Comparison of ENCODE assay signal across 12 cellular contexts in the genomic region with DNA sequence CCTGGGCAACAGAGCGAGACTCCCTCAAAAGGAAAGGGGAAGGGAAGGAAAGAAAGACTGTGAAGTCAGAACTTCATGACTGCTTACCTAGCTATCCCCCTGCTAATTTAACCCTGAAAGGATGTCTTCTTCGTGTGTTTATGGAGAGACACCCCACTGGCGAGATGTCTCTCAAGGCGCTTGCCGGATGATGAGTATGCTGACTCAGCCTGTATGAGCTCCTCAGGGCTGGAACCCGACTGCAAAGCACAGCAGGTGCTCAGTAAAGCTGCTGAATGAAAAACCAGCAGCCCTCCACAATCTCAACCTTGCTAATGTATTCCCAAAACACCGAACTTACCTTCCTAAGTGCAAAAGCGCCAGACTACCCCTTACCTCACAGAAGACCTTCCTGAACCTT. TPM values are rescaled to one million over a fixed set of nuclear protein-coding genes. Genes with fewer than 3 reads are reported as not detected.
A peak's percentile ranks its signal among the peaks of the same experiment; 100 is the strongest.
DNase-seq lines count a peak whose midpoint lies in the region; ATAC-seq, FAIRE-seq and TF ChIP-seq lines count a peak whose summit lies in the region.
"Had no signal": no experiment of that assay in that cellular context is flagged by ENCODE, and none has a peak within 500 bp of the region (broad histone marks: within the 10 kb centered on the region; RNA-seq: fewer than 3 reads in every experiment).

No MANE protein-coding gene starts in this region.

- no peak overlapping the region for H3K9ac ChIP-seq in GM12878 (ENCODE audit: control insufficient read depth, insufficient read depth, low read length)
- no peak overlapping the region for H3K9ac ChIP-seq in neural cell (ENCODE audit: low read length)

- H3K36me3 ChIP-seq in GM12878 (ENCODE audit: control insufficient read depth in 2 of 2, insufficient read depth in 2 of 2, low read length in 1 of 2) (peaks cover 0 to 11% of the 10 kb centered on the region in 2 experiments; a peak in 3 of 4 replicates), neural cell (ENCODE audit: insufficient read depth, low read length) (no peaks in the 10 kb centered on the region), small intestine (ENCODE audit: control insufficient read depth in 2 of 2, insufficient read depth in 2 of 2, low read length in 2 of 2) (peaks cover 1 to 2% of the 10 kb centered on the region in 2 donors)

- POLR2A ChIA-PET in activated CD8-positive, alpha-beta T cell treated with anti-CD3 and anti-CD28 coated beads, Interleukin-2, amount 10 ng/mL, durations not matched to agents 7 days and 5 days (lab: Charles Lee), result interaction anchor here (0.7 kb wide), 1 partner anchor 31 kb away, joined by 3 read pairs; no protein-coding TSS in a partner anchor
- POLR2A ChIA-PET in activated CD8-positive, alpha-beta T cell treated with anti-CD3 and anti-CD28 coated beads for 36 hours (lab: Charles Lee), result interaction anchor here (0.9 to 1.6 kb wide), 3 partner anchors 45 to 276 kb away, joined by 3 to 4 read pairs (median 3); no protein-coding TSS in a partner anchor
- POLR2A ChIA-PET in GM12878 (lab: Charles Lee), result interaction anchor here (0.9 to 1.0 kb wide), 2 partner anchors 10 to 12 kb away, joined by 4 to 5 read pairs; no protein-coding TSS in a partner anchor

- RAD21 ChIA-PET in GM12878 (lab: Charles Lee; ENCODE audit: unreplicated experiment), result interaction anchor here (0.7 kb wide), 1 partner anchor 62 kb away, joined by 3 read pairs; no protein-coding TSS in a partner anchor

- peaks cover 52% of the 10 kb centered on the region for H3K36me3 Mint-ChIP-seq in activated CD8-positive, alpha-beta T cell treated with anti-CD3 and anti-CD28 coated beads, Interleukin-2, amount 10 ng/mL, durations not matched to agents 7 days and 5 days (ENCODE audit: low read depth)
- H3K36me3 Mint-ChIP-seq in activated CD8-positive, alpha-beta T cell treated with anti-CD3 and anti-CD28 coated beads for 36 hours (ENCODE audit: low read depth), result peaks cover 40% of the 10 kb centered on the region
- peaks cover 40% of the 10 kb centered on the region for H3K36me3 Mint-ChIP-seq in HFFc6 (ENCODE audit: low read depth)

- intact Hi-C loops in activated CD8-positive, alpha-beta T cell treated with anti-CD3 and anti-CD28 coated beads for 36 hours (cut with micrococcal nuclease), result no loop called here
- intact Hi-C loops in GM12878 (cut with micrococcal nuclease; ENCODE audit: unreplicated experiment), result no loop called here

- H3K9me3 Mint-ChIP-seq in activated CD8-positive, alpha-beta T cell treated with anti-CD3 and anti-CD28 coated beads, Interleukin-2, amount 10 ng/mL, durations not matched to agents 7 days and 5 days (ENCODE audit: insufficient read depth), result peaks cover 5% of the 10 kb centered on the region
- peaks cover 9% of the 10 kb centered on the region for H3K9me3 Mint-ChIP-seq in activated CD8-positive, alpha-beta T cell treated with anti-CD3 and anti-CD28 coated beads for 36 hours
- H3K9me3 Mint-ChIP-seq in HFFc6, result peaks cover 27% of the 10 kb centered on the region

- CTCF ChIA-PET in activated CD8-positive, alpha-beta T cell treated with anti-CD3 and anti-CD28 coated beads, Interleukin-2, amount 10 ng/mL, durations not matched to agents 7 days and 5 days (lab: Charles Lee), result interaction anchor here (1.1 kb wide), 1 partner anchor 42 kb away, joined by 4 read pairs; no protein-coding TSS in a partner anchor
- CTCF ChIA-PET in activated CD8-positive, alpha-beta T cell treated with anti-CD3 and anti-CD28 coated beads for 36 hours (lab: Charles Lee), result interaction anchor here (1.0 to 4.8 kb wide), 4 partner anchors 12 to 61 kb away, joined by 4 to 37 read pairs (median 5); no protein-coding TSS in a partner anchor
- CTCF ChIA-PET in GM12878 (lab: Yijun Ruan, JAX), result interaction anchor here (1.0 to 5.6 kb wide), 4 partner anchors 10 to 45 kb away, joined by 3 to 32 read pairs (median 9); no protein-coding TSS in a partner anchor

- no peak for TF ChIP-seq CTCF in activated CD8-positive, alpha-beta T cell treated with anti-CD3 and anti-CD28 coated beads for 36 hours (IDR thresholded peaks at IDR 0.05)
- TF ChIP-seq CTCF in HFFc6 (IDR thresholded peaks at IDR 0.05) (no peak), GM12878 (IDR thresholded peaks at IDR 0.05 in 2 of 3, conservative IDR thresholded peaks at IDR 0.05 in 1 of 3; ENCODE audit: control insufficient read depth in 2 of 3, extremely low read depth in 1 of 3, insufficient read depth in 1 of 3, low read depth in 3 of 3, low read length in 3 of 3) (no peak), neural cell (IDR thresholded peaks at IDR 0.05; ENCODE audit: poor library complexity, severe bottlenecking) (no peak)

- H3F3A ChIP-seq in neural cell (ENCODE audit: insufficient read depth, low read length, poor library complexity, severe bottlenecking), result no peaks in the 10 kb centered on the region

- in situ Hi-C loops in GM12878 (cut with MboI), result no loop called here

- TF ChIP-seq RAD21 in GM12878 (IDR thresholded peaks at IDR 0.05; ENCODE audit: insufficient read depth, low read depth, low read length) (no peak), neural cell (conservative IDR thresholded peaks at IDR 0.05) (no peak)

- DNase-seq in activated CD8-positive, alpha-beta T cell treated with anti-CD3 and anti-CD28 coated beads, Interleukin-2, amount 10 ng/mL, durations not matched to agents 7 days and 5 days, result no peak
- DNase-seq in activated CD8-positive, alpha-beta T cell treated with anti-CD3 and anti-CD28 coated beads for 36 hours, result no peak
- DNase-seq in HFFc6 (no peak), GM12878 (ENCODE audit: low read depth, low spot score) (no peak), NCI-H2029 (lab: John Stamatoyannopoulos, UW) (no peak), small intestine (no peak), HPDE6-E6E7 (ENCODE audit: extremely low spot score) (no peak)
- DNase-seq: NCI-H1417 treated with DMSO at 0.1 percent for 48 hours; SHP77 treated with DMSO at 0.1 percent for 48 hours; stimulated activated naive CD8-positive, alpha-beta T cell treated with anti-CD3 and anti-CD28 coated beads, Interleukin-15, amount 100 ng/mL, for 72 hours had no signal

- H3K4me2 ChIP-seq in GM12878 (ENCODE audit: control insufficient read depth, insufficient read depth) (peak overlapping the region; percentile 83), neural cell (ENCODE audit: low read length) (no peak overlapping the region)

- peak overlapping the region; percentile 23 for H3K4me3 Mint-ChIP-seq in activated CD8-positive, alpha-beta T cell treated with anti-CD3 and anti-CD28 coated beads, Interleukin-2, amount 10 ng/mL, durations not matched to agents 7 days and 5 days
- no peak overlapping the region for H3K4me3 Mint-ChIP-seq in activated CD8-positive, alpha-beta T cell treated with anti-CD3 and anti-CD28 coated beads for 36 hours
- H3K4me3 Mint-ChIP-seq in HFFc6, result peak overlapping the region; percentile 50; the same call in 1 of the 2 replicates

- no peaks in the 10 kb centered on the region for H3K27me3 Mint-ChIP-seq in activated CD8-positive, alpha-beta T cell treated with anti-CD3 and anti-CD28 coated beads, Interleukin-2, amount 10 ng/mL, durations not matched to agents 7 days and 5 days (ENCODE audit: low read depth)
- no peaks in the 10 kb centered on the region for H3K27me3 Mint-ChIP-seq in activated CD8-positive, alpha-beta T cell treated with anti-CD3 and anti-CD28 coated beads for 36 hours
- peaks cover 8% of the 10 kb centered on the region; the same call in 1 of the 2 replicates for H3K27me3 Mint-ChIP-seq in HFFc6 (ENCODE audit: insufficient read depth)
- H3K27me3 Mint-ChIP-seq: stimulated activated naive CD8-positive, alpha-beta T cell treated with anti-CD3 and anti-CD28 coated beads, Interleukin-15, amount 100 ng/mL, for 72 hours had no signal

- 0 out of 2 replicates have a peak, but pooled peaks cover 3% of the 10 kb centered on the region for H3K4me1 ChIP-seq in GM12878 (ENCODE audit: control insufficient read depth, insufficient read depth, low read length)
- no peaks in the 10 kb centered on the region for H3K4me1 ChIP-seq in small intestine (ENCODE audit: control insufficient read depth in 2 of 2, insufficient read depth in 1 of 2, low read depth in 1 of 2, low read length in 1 of 2)

- no peak for FAIRE-seq in GM12878 (lab: Jason Lieb, UNC)
- FAIRE-seq in small intestine (lab: Jason Lieb, UNC), result no peak

- H4K20me1 ChIP-seq in GM12878 (ENCODE audit: control insufficient read depth, insufficient read depth) (no peaks in the 10 kb centered on the region; the same call in 1 of the 2 replicates), neural cell (ENCODE audit: insufficient read depth) (no peaks in the 10 kb centered on the region)

- H2AFZ ChIP-seq in GM12878 (ENCODE audit: control insufficient read depth, low read depth, low read length) (no peak overlapping the region), neural cell (ENCODE audit: low read depth, low read length) (no peak overlapping the region)

- no peak for TF ChIP-seq POLR2A in GM12878 (IDR thresholded peaks at IDR 0.05; ENCODE audit: low read depth, low read length)

- H3K79me2 ChIP-seq in GM12878 (ENCODE audit: control insufficient read depth, insufficient read depth, low read length), result peaks cover 61% of the 10 kb centered on the region
- peaks cover 65% of the 10 kb centered on the region for H3K79me2 ChIP-seq in neural cell (replicated peaks; ENCODE audit: insufficient read depth, low read length)

- H3K27ac ChIP-seq in GM12878 (ENCODE audit: control insufficient read depth, insufficient read depth), result no peak overlapping the region
- H3K27ac ChIP-seq in neural cell (ENCODE audit: low read length), result no peak overlapping the region
- no peak overlapping the region for H3K27ac ChIP-seq in small intestine (ENCODE audit: low read depth in 1 of 2, low read length in 1 of 2)
- H3K27ac ChIP-seq: ascending aorta had no signal

- H3K27ac Mint-ChIP-seq in activated CD8-positive, alpha-beta T cell treated with anti-CD3 and anti-CD28 coated beads, Interleukin-2, amount 10 ng/mL, durations not matched to agents 7 days and 5 days, result no peak overlapping the region
- no peak overlapping the region for H3K27ac Mint-ChIP-seq in activated CD8-positive, alpha-beta T cell treated with anti-CD3 and anti-CD28 coated beads for 36 hours
- H3K27ac Mint-ChIP-seq in HFFc6, result no peak overlapping the region
- H3K27ac Mint-ChIP-seq: stimulated activated naive CD8-positive, alpha-beta T cell treated with anti-CD3 and anti-CD28 coated beads, Interleukin-15, amount 100 ng/mL, for 72 hours had no signal

- TSS peak; percentile 5 for BruUV-seq in GM12878 (replicated peaks; lab: Mats Ljungman, UMichigan)

- peaks cover 49% of the 10 kb centered on the region for H3K4me1 Mint-ChIP-seq in activated CD8-positive, alpha-beta T cell treated with anti-CD3 and anti-CD28 coated beads, Interleukin-2, amount 10 ng/mL, durations not matched to agents 7 days and 5 days (ENCODE audit: low read depth)
- peaks cover 47% of the 10 kb centered on the region for H3K4me1 Mint-ChIP-seq in activated CD8-positive, alpha-beta T cell treated with anti-CD3 and anti-CD28 coated beads for 36 hours (ENCODE audit: low read depth)
- peaks cover 46% of the 10 kb centered on the region for H3K4me1 Mint-ChIP-seq in HFFc6 (ENCODE audit: low read depth)

- TF ChIP-seq EP300 in GM12878 (IDR thresholded peaks at IDR 0.05; ENCODE audit: borderline replicate concordance in 1 of 2, control insufficient read depth in 1 of 2, low read depth in 2 of 2, low read length in 2 of 2) (no peak), neural cell (conservative IDR thresholded peaks at IDR 0.05; ENCODE audit: poor library complexity, severe bottlenecking) (no peak)

- no peak for ATAC-seq in activated CD8-positive, alpha-beta T cell treated with anti-CD3 and anti-CD28 coated beads, Interleukin-2, amount 10 ng/mL, durations not matched to agents 7 days and 5 days
- ATAC-seq in activated CD8-positive, alpha-beta T cell treated with anti-CD3 and anti-CD28 coated beads for 36 hours, result no peak
- ATAC-seq in GM12878, result no peak
- ATAC-seq: stimulated activated naive CD8-positive, alpha-beta T cell treated with anti-CD3 and anti-CD28 coated beads, Interleukin-15, amount 100 ng/mL, for 72 hours had no signal

- WGBS in GM12878 (ENCODE audit: insufficient coverage, insufficient replicate concordance, low lambda C conversion rate, missing lambda C conversion rate), result 92% methylated on average over 8 of the region's 8 CpGs
- WGBS in small intestine, 3 donors, result 92 to 94% (median 93%) methylated on average over 8 of the region's 8 CpGs

- 0 out of 2 replicates have a peak overlapping the region, but pooled peaks have one; percentile 94 for H3K4me3 ChIP-seq in GM12878
- peak overlapping the region; percentile 96 for H3K4me3 ChIP-seq in neural cell (ENCODE audit: low read length)
- H3K4me3 ChIP-seq in small intestine (ENCODE audit: low read depth in 1 of 2, low read length in 2 of 2), result no peak overlapping the region

- SMC1A ChIA-PET in GM12878 (lab: Charles Lee; ENCODE audit: uncharacterized antibody, unreplicated experiment), result interaction anchor here (0.7 to 5.5 kb wide), 5 partner anchors 10 to 151 kb away, joined by 3 to 38 read pairs (median 4); no protein-coding TSS in a partner anchor

- H3K9me2 ChIP-seq in neural cell (ENCODE audit: insufficient read depth, low read length), result no peaks in the 10 kb centered on the region

- H3K27me3 ChIP-seq in GM12878 (replicated peaks in 1 of 2; ENCODE audit: control insufficient read depth in 2 of 2, insufficient read depth in 2 of 2, low read length in 1 of 2), result no peaks in the 10 kb centered on the region
- H3K27me3 ChIP-seq in neural cell (ENCODE audit: insufficient read depth, low read depth, low read length), result no peaks in the 10 kb centered on the region
- no peaks in the 10 kb centered on the region for H3K27me3 ChIP-seq in small intestine (ENCODE audit: control insufficient read depth in 2 of 2, insufficient read depth in 2 of 2, low read length in 2 of 2)
- H3K27me3 ChIP-seq: ascending aorta had no signal

- peaks cover 11% of the 10 kb centered on the region; the same call in 2 of the 3 replicates for H3K9me3 ChIP-seq in GM12878 (replicated peaks; ENCODE audit: control insufficient read depth, insufficient read depth, low read length)
- no peaks in the 10 kb centered on the region for H3K9me3 ChIP-seq in neural cell (ENCODE audit: low read length)
- H3K9me3 ChIP-seq in small intestine (ENCODE audit: control insufficient read depth, low read depth), result no peaks in the 10 kb centered on the region

RNA-seq across cellular contexts. Expression of a gene that starts 2.3 kb away (rescaled TPM):
- total RNA-seq in activated CD8-positive, alpha-beta T cell treated with anti-CD3 and anti-CD28 coated beads, Interleukin-2, amount 10 ng/mL, durations not matched to agents 7 days and 5 days, result 10 to 100 TPM; 78.9 to 81.9 TPM
- 10 to 100 TPM; 46.3 to 46.8 TPM for total RNA-seq in activated CD8-positive, alpha-beta T cell treated with anti-CD3 and anti-CD28 coated beads for 36 hours
- 10 to 100 TPM; 37.1 to 45.1 (median 40.7) TPM for total RNA-seq in HFFc6 (2021; fragmentation: NEBNext Ultra II Directional; extraction: Animal tissue kit (Norgen Biotek cat#: 25700))
- total RNA-seq in GM12878 (2013; cell fraction: nucleolus; rRNA removed), result 178 and 189 TPM in 2 replicates
- 13.6 and 18.1 TPM in 2 replicates for total RNA-seq in GM12878 (2014; rRNA removed)
- total RNA-seq in GM12878 (2014; rRNA removed; fragmentation: Illumina TruSeq; extraction: Trizol), result 13.5 and 13.6 TPM in 2 replicates
- total RNA-seq in GM12878 (2021), result 26.4 and 27.7 TPM in 2 replicates
- 8.1 TPM for polyA plus RNA-seq in GM12878 (2011; ENCODE audit: low read depth)
- 14.4 and 19.1 TPM in 2 replicates for polyA plus RNA-seq in GM12878 (2011; rRNA removed)
- 20.2 and 21.1 TPM in 2 replicates for polyA plus RNA-seq in GM12878 (2011; cell fraction: cytosol; rRNA removed)
- polyA plus RNA-seq in GM12878 (2011; cell fraction: nucleus; rRNA removed), result 190 and 205 TPM in 2 replicates
- polyA plus RNA-seq in GM12878 (2012), result 11.5 and 12.9 TPM in 2 replicates
- 16.0 and 17.5 TPM in 2 replicates for polyA plus RNA-seq in GM12878 (2014; fragmentation: Illumina TruSeq; extraction: Trizol)
- polyA plus RNA-seq in GM12878 (2014; fragmentation: Nextera tagmentation; extraction: Ambion mirVana), result 1 to 10 TPM; 3.0 to 5.0 TPM
- 16.7 and 18.1 TPM in 2 replicates for polyA plus RNA-seq in GM12878 (2014; rRNA removed)
- polyA plus RNA-seq in GM12878 (2016; fragmentation: Nextera tagmentation; extraction: Ambion mirVana), result 10 to 100 TPM; 15.4 to 16.1 TPM
- 47.5 and 53.7 TPM in 2 replicates for polyA minus RNA-seq in GM12878 (2011; rRNA and poly(A)+ RNA removed)
- polyA minus RNA-seq in GM12878 (2011; cell fraction: cytosol; rRNA and poly(A)+ RNA removed), result 14.8 and 16.2 TPM in 2 replicates
- polyA minus RNA-seq in GM12878 (2011; cell fraction: nucleus; rRNA and poly(A)+ RNA removed), result 62.9 and 87.4 TPM in 2 replicates
- polyA plus RNA-seq in neural cell, result 25.6 and 29.5 TPM in 2 replicates
- polyA minus RNA-seq in neural cell, result 73.3 and 87.2 TPM in 2 replicates
- 10 to 100 TPM in 1 of 3 donors, 1 to 10 TPM in 2; 5.7 to 14.4 (median 8.9) TPM for polyA plus RNA-seq in small intestine

Comparison
In these comparisons a context has a peak if more than half of its experiments do, and no peak if none do; other contexts are left out.
1. H3K4me3 ChIP-seq: peak in GM12878 (single experiment) and neural cell (single experiment); none in small intestine (0 of 2).